17 cellular contexts compared by ENCODE assay signal in the genomic region with DNA sequence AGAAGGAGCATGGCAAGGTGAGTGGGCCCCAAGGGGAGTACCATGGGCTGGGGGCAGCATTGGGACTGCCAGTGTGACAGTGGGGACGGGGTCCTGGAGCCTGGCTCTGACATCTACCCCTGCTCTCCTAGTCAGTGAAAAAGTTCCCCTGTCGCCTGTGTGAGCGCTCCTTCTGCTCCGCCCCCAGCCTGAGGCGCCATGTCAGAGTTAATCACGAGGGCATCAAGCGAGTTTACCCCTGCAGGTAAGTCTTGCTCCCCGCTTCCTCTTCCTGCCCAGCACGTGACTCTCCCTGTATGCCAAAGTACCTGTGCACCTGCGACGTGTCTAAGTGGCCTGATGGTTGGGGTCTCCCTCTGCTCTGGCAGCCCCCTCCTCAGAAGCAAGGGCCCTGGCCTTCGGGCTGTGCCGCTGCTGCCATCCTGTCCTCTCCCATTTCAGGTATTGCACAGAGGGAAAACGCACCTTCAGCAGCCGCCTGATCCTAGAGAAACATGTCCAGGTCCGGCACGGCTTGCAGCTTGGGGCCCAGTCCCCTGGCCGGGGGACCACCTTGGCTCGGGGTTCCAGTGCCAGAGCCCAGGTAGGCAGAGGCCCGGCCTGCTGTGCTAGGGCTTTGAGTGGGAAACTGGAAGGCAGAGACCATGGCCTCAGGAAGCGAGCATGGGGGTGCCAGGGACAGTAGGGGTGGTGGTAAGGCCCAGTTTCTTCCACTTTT. TPM values are rescaled to one million over a fixed set of nuclear protein-coding genes. Genes with fewer than 3 reads are reported as not detected.
DNase-seq lines count a peak whose midpoint lies in the region; ATAC-seq and TF ChIP-seq lines count a peak whose summit lies in the region.
"Had no signal": no experiment of that assay in that cellular context is flagged by ENCODE, and none has a peak within 500 bp of the region (broad histone marks: within the 10 kb centered on the region; RNA-seq: fewer than 3 reads in every experiment).

No MANE protein-coding gene starts in this region.

- H3K9me3 Mint-ChIP-seq in activated naive CD4-positive, alpha-beta T cell treated with anti-CD3 and anti-CD28 coated beads, Interleukin-2, amount 10 ng/mL, durations not matched to agents 7 days and 5 days = no peaks in the 10 kb centered on the region
- H3K9me3 Mint-ChIP-seq in stimulated activated naive B cell treated with anti-CD40 and anti-IgM and Interleukin-4, amounts not matched to agents 10 μg/mL and 1 μg/mL and 100 μg/mL, for 72 hours = no peaks in the 10 kb centered on the region

- H3K36me3 ChIP-seq in KOPT-K1 (ENCODE audit: insufficient read depth, low read length) (peaks cover 90% of the 10 kb centered on the region), sigmoid colon (peaks cover 75 to 100% (median 87%) of the 10 kb centered on the region in 4 donors)
- H3K36me3 ChIP-seq: ovary had no signal

- H3K4me1 ChIP-seq in foreskin keratinocyte = no peaks in the 10 kb centered on the region
- H3K4me1 ChIP-seq in sigmoid colon = peaks cover 0 to 8% (median 0%) of the 10 kb centered on the region in 4 donors
- H3K4me1 ChIP-seq: breast epithelium, left ventricle myocardium inferior, upper lobe of right lung had no signal

- intact Hi-C loops in sigmoid colon (cut with DNase I) = no loop called here

- no peaks in the 10 kb centered on the region for H3K27me3 Mint-ChIP-seq in activated naive CD4-positive, alpha-beta T cell treated with anti-CD3 and anti-CD28 coated beads, Interleukin-2, amount 10 ng/mL, durations not matched to agents 7 days and 5 days
- H3K27me3 Mint-ChIP-seq in stimulated activated naive B cell treated with anti-CD40 and anti-IgM and Interleukin-4, amounts not matched to agents 10 μg/mL and 1 μg/mL and 100 μg/mL, for 72 hours = no peaks in the 10 kb centered on the region

- TF ChIP-seq CTCF in foreskin keratinocyte (conservative IDR thresholded peaks at IDR 0.05) = no peak
- no peak for TF ChIP-seq CTCF in sigmoid colon (IDR thresholded peaks at IDR 0.05)

- peak overlapping the region; percentile 70 for H3K27ac Mint-ChIP-seq in activated naive CD4-positive, alpha-beta T cell treated with anti-CD3 and anti-CD28 coated beads, Interleukin-2, amount 10 ng/mL, durations not matched to agents 7 days and 5 days
- H3K27ac Mint-ChIP-seq in stimulated activated naive B cell treated with anti-CD40 and anti-IgM and Interleukin-4, amounts not matched to agents 10 μg/mL and 1 μg/mL and 100 μg/mL, for 72 hours = peak overlapping the region; percentile 80

- H3K4me3 Mint-ChIP-seq in activated naive CD4-positive, alpha-beta T cell treated with anti-CD3 and anti-CD28 coated beads, Interleukin-2, amount 10 ng/mL, durations not matched to agents 7 days and 5 days = peak overlapping the region; percentile 24
- H3K4me3 Mint-ChIP-seq in stimulated activated naive B cell treated with anti-CD40 and anti-IgM and Interleukin-4, amounts not matched to agents 10 μg/mL and 1 μg/mL and 100 μg/mL, for 72 hours = no peak overlapping the region

- peak; percentile 25 for ATAC-seq in foreskin keratinocyte
- ATAC-seq in stimulated activated naive B cell treated with anti-CD40 and anti-IgM and Interleukin-4, amounts not matched to agents 10 μg/mL and 1 μg/mL and 100 μg/mL, for 72 hours (replicated peaks) = no peak
- no peak for ATAC-seq in GM18873 (IDR thresholded peaks at IDR 0.05; ENCODE audit: low FRiP score, unreplicated experiment)
- no peak for ATAC-seq in GM19452 (IDR thresholded peaks at IDR 0.05; ENCODE audit: unreplicated experiment)
- ATAC-seq: mucosa of descending colon, upper lobe of right lung had no signal

- H3K9me3 ChIP-seq in KOPT-K1 (ENCODE audit: insufficient read depth, low read length, poor library complexity, severe bottlenecking) (no peaks in the 10 kb centered on the region), sigmoid colon (no peaks in the 10 kb centered on the region)
- H3K9me3 ChIP-seq: breast epithelium, esophagus squamous epithelium, left ventricle myocardium inferior, MG63, mucosa of descending colon, ovary, upper lobe of right lung had no signal

- peaks cover 7% of the 10 kb centered on the region for H3K4me1 Mint-ChIP-seq in activated naive CD4-positive, alpha-beta T cell treated with anti-CD3 and anti-CD28 coated beads, Interleukin-2, amount 10 ng/mL, durations not matched to agents 7 days and 5 days
- peaks cover 43 to 64% of the 10 kb centered on the region in 2 donors for H3K4me1 Mint-ChIP-seq in stimulated activated naive B cell treated with anti-CD40 and anti-IgM and Interleukin-4, amounts not matched to agents 10 μg/mL and 1 μg/mL and 100 μg/mL, for 72 hours

- H3K27ac ChIP-seq in KOPT-K1 (ENCODE audit: low read depth, low read length, poor library complexity, severe bottlenecking) (peak overlapping the region; percentile 36), foreskin keratinocyte (no peak overlapping the region), sigmoid colon (no peak overlapping the region)
- H3K27ac ChIP-seq: esophagus squamous epithelium, left ventricle myocardium inferior, ovary, upper lobe of right lung had no signal

- H3K4me3 ChIP-seq in sigmoid colon = no peak overlapping the region
- H3K4me3 ChIP-seq: breast epithelium, esophagus squamous epithelium, left ventricle myocardium inferior, MG63, mucosa of descending colon, ovary, upper lobe of right lung had no signal

- CTCF ChIA-PET in activated naive CD4-positive, alpha-beta T cell treated with anti-CD3 and anti-CD28 coated beads, Interleukin-2, amount 10 ng/mL, durations not matched to agents 7 days and 5 days (lab: Charles Lee) = interaction anchor here (1.1 kb wide), 1 partner anchor 51 kb away, joined by 3 read pairs; no protein-coding TSS in a partner anchor

- 90 to 92% methylated on average over 21 of the region's 21 CpGs for WGBS in sigmoid colon, 2 donors

- H3K27me3 ChIP-seq in foreskin keratinocyte = no peaks in the 10 kb centered on the region
- no peaks in the 10 kb centered on the region for H3K27me3 ChIP-seq in sigmoid colon
- H3K27me3 ChIP-seq: breast epithelium, esophagus squamous epithelium, MG63, ovary, upper lobe of right lung had no signal

- no peak for DNase-seq in activated naive CD4-positive, alpha-beta T cell treated with anti-CD3 and anti-CD28 coated beads, Interleukin-2, amount 10 ng/mL, durations not matched to agents 7 days and 5 days
- DNase-seq in activated naive CD4-positive, alpha-beta T cell (lab: John Stamatoyannopoulos, UW) = no peak
- DNase-seq in foreskin keratinocyte = no peak
- no peak for DNase-seq in stimulated activated naive B cell treated with anti-CD40 and anti-IgM and Interleukin-4, amounts not matched to agents 10 μg/mL and 1 μg/mL and 100 μg/mL, for 72 hours
- DNase-seq in sigmoid colon = no peak
- DNase-seq: activated CD4-positive, alpha-beta T cell treated with anti-CD3 and anti-CD28 coated beads for 48 hours; esophagus squamous epithelium; left ventricle myocardium inferior; MG63; NCI-H774; upper lobe of right lung had no signal

- no peak for TF ChIP-seq POLR2A in sigmoid colon (IDR thresholded peaks at IDR 0.05)

- H3K36me3 Mint-ChIP-seq in activated naive CD4-positive, alpha-beta T cell treated with anti-CD3 and anti-CD28 coated beads, Interleukin-2, amount 10 ng/mL, durations not matched to agents 7 days and 5 days = peaks cover 55% of the 10 kb centered on the region
- peaks cover 57 to 77% of the 10 kb centered on the region in 2 donors for H3K36me3 Mint-ChIP-seq in stimulated activated naive B cell treated with anti-CD40 and anti-IgM and Interleukin-4, amounts not matched to agents 10 μg/mL and 1 μg/mL and 100 μg/mL, for 72 hours

- no peak for TF ChIP-seq EP300 in sigmoid colon (IDR thresholded peaks at IDR 0.05)

RNA-seq across cellular contexts. Expression of a gene that starts 8.1 kb away (rescaled TPM):
- total RNA-seq in foreskin keratinocyte (14.4 and 17.6 TPM in 2 replicates), sigmoid colon (10 to 100 TPM; 17.6 to 24.2 (median 18.3) TPM)
- polyA plus RNA-seq in foreskin keratinocyte (8.6 and 9.7 TPM in 2 replicates), sigmoid colon (10 to 100 TPM in 2 of 3 donors, 1 to 10 TPM in 1; 6.6 to 16.6 (median 10.4) TPM)

RNA-seq across cellular contexts. Expression of a gene that starts 35.6 kb away (rescaled TPM):
- total RNA-seq in foreskin keratinocyte = 216 and 258 TPM in 2 replicates
- 229 TPM in 2 replicates for polyA plus RNA-seq in foreskin keratinocyte
- 100 to 1,000 TPM; 138 to 194 (median 173) TPM for total RNA-seq in sigmoid colon
- polyA plus RNA-seq in sigmoid colon = 100 to 1,000 TPM; 111 to 176 (median 111) TPM

RNA-seq across cellular contexts. Expression of a gene that starts 37.1 kb away (rescaled TPM):
- total RNA-seq in foreskin keratinocyte (38.1 and 38.3 TPM in 2 replicates), sigmoid colon (10 to 100 TPM; 57.6 to 75.2 (median 62.4) TPM)
- polyA plus RNA-seq in foreskin keratinocyte (33.3 and 34.9 TPM in 2 replicates), sigmoid colon (10 to 100 TPM; 25.2 to 42.0 (median 25.7) TPM)

RNA-seq across cellular contexts. Expression of a gene that starts 56.9 kb away (rescaled TPM):
- total RNA-seq in foreskin keratinocyte (29.2 and 38.4 TPM in 2 replicates), sigmoid colon (10 to 100 TPM; 39.6 to 67.9 (median 56.1) TPM)
- polyA plus RNA-seq in foreskin keratinocyte (14.5 and 14.6 TPM in 2 replicates), sigmoid colon (10 to 100 TPM; 12.0 to 46.6 (median 20.6) TPM)
